13 cellular contexts compared by ENCODE assay signal in genomic region chr11:118406599-118407166, GRCh38. TPM values are rescaled to one million over a fixed set of nuclear protein-coding genes. Genes with fewer than 3 reads are reported as not detected.
DNase-seq lines count a peak whose midpoint lies in the region; ATAC-seq, FAIRE-seq and TF ChIP-seq lines count a peak whose summit lies in the region.
"Had no signal": no experiment of that assay in that cellular context is flagged by ENCODE, and none has a peak within 500 bp of the region (broad histone marks: within the 10 kb centered on the region; RNA-seq: fewer than 3 reads in every experiment).

No MANE protein-coding gene starts in this region.

- H3K79me2 ChIP-seq in fibroblast of lung (ENCODE audit: control insufficient read depth, insufficient read depth, low read length), result peaks cover 50% of the 10 kb centered on the region

- POLR2A ChIA-PET in A673 (lab: Charles Lee; ENCODE audit: low non-redundant PET), result no interaction called here

- TF ChIP-seq CTCF in A673 (conservative IDR thresholded peaks at IDR 0.05; ENCODE audit: low read depth, low read length) (no peak), fibroblast of lung (conservative IDR thresholded peaks at IDR 0.05 in 1 of 2, IDR thresholded peaks at IDR 0.05 in 1 of 2; ENCODE audit: low read depth in 1 of 2, low read length in 2 of 2) (no peak)

- peak; percentile 23 for DNase-seq in A673 (ENCODE audit: low spot score)
- no peak for DNase-seq in GM12891 (ENCODE audit: insufficient read length, low spot score)
- peak; percentile 1 for DNase-seq in NCI-H2227 treated with DMSO at 0.1 percent for 48 hours (lab: John Stamatoyannopoulos, UW)
- DNase-seq in fibroblast of lung (ENCODE audit: low read depth in 2 of 2), result peak; percentile 6 to 25
- no peak for DNase-seq in small intestine
- no peak for DNase-seq in UCSD-AML1 (lab: John Stamatoyannopoulos, UW; ENCODE audit: unreplicated experiment)
- DNase-seq in stimulated activated CD4-positive, alpha-beta T cell treated with anti-CD3 and anti-CD28 coated beads, Interleukin-1b, Interleukin-23, amount 100 ng/mL, for 48 hours, result no peak
- DNase-seq: activated B cell treated with CpG ODN at 0.5 μM for 24 hours, glutamatergic neuron, nephron progenitor cell, Peyer's patch had no signal

- no peak overlapping the region for H3K4me3 ChIP-seq in A673 (ENCODE audit: low read depth, low read length, poor library complexity, severe bottlenecking)
- no peak overlapping the region for H3K4me3 ChIP-seq in fibroblast of lung (replicated peaks in 1 of 4; ENCODE audit: control extremely low read depth in 1 of 4, insufficient read depth in 1 of 4, low read depth in 3 of 4, low read length in 4 of 4)
- H3K4me3 ChIP-seq in small intestine (ENCODE audit: low read depth in 1 of 2, low read length in 2 of 2), result no peak overlapping the region
- H3K4me3 ChIP-seq: breast epithelium, Peyer's patch had no signal

- TF ChIP-seq POLR2A in GM12891 (IDR thresholded peaks at IDR 0.05; ENCODE audit: low read depth, low read length), result no peak

- no peaks in the 10 kb centered on the region for H4K20me1 ChIP-seq in fibroblast of lung (ENCODE audit: control insufficient read depth, extremely low read depth, insufficient read depth, low read length)

- no peak overlapping the region for H3K4me2 ChIP-seq in fibroblast of lung (ENCODE audit: extremely low read depth, insufficient read depth, low read length)

- CTCF ChIA-PET in A673 (lab: Charles Lee), result no interaction called here

- peak; percentile 50 for FAIRE-seq in GM12891 (lab: Jason Lieb, UNC)
- no peak for FAIRE-seq in small intestine (lab: Jason Lieb, UNC)

- H3K36me3 ChIP-seq in A673 (ENCODE audit: insufficient read depth, low read length, poor library complexity, severe bottlenecking) (peaks cover 34% of the 10 kb centered on the region), fibroblast of lung (ENCODE audit: control insufficient read depth, insufficient read depth, low read length) (no peaks in the 10 kb centered on the region), small intestine (ENCODE audit: control insufficient read depth in 2 of 2, insufficient read depth in 2 of 2, low read length in 2 of 2) (peaks cover 6 to 9% of the 10 kb centered on the region in 2 donors)
- H3K36me3 ChIP-seq: breast epithelium had no signal

- H3K27me3 ChIP-seq in A673 (replicated peaks; ENCODE audit: insufficient read depth, low read depth, low read length, poor library complexity), result no peaks in the 10 kb centered on the region
- H3K27me3 ChIP-seq in fibroblast of lung (ENCODE audit: control insufficient read depth, insufficient read depth, low read length), result no peaks in the 10 kb centered on the region
- H3K27me3 ChIP-seq in small intestine (ENCODE audit: control insufficient read depth in 2 of 2, insufficient read depth in 2 of 2, low read length in 2 of 2), result no peaks in the 10 kb centered on the region
- H3K27me3 ChIP-seq: breast epithelium, Peyer's patch had no signal

- no TSS peak for BruUV-seq in A673 (replicated peaks; lab: Mats Ljungman, UMichigan)

- H3K9ac ChIP-seq in fibroblast of lung (ENCODE audit: insufficient read depth, low read length), result no peak overlapping the region

- ATAC-seq in HG02678 (IDR thresholded peaks at IDR 0.05; ENCODE audit: unreplicated experiment), result no peak

- H3K4me1 ChIP-seq in A673 (ENCODE audit: insufficient read depth, low read length, poor library complexity, severe bottlenecking) (peaks cover 13% of the 10 kb centered on the region), fibroblast of lung (ENCODE audit: control insufficient read depth, extremely low read depth, insufficient read depth, low read length) (peaks cover 3% of the 10 kb centered on the region), small intestine (ENCODE audit: control insufficient read depth in 2 of 2, insufficient read depth in 1 of 2, low read depth in 1 of 2, low read length in 1 of 2) (peaks cover 0 to 4% of the 10 kb centered on the region in 2 donors)

- no peak overlapping the region for H2AFZ ChIP-seq in fibroblast of lung (ENCODE audit: low read length)

- H3K27ac ChIP-seq in A673 (ENCODE audit: low read depth, low read length, poor library complexity, severe bottlenecking) (no peak overlapping the region), fibroblast of lung (ENCODE audit: insufficient read depth, low read length) (no peak overlapping the region), small intestine (ENCODE audit: low read depth in 1 of 2, low read length in 1 of 2) (no peak overlapping the region)
- H3K27ac ChIP-seq: breast epithelium, Peyer's patch had no signal

- WGBS in small intestine, 3 donors, result 62 to 81% (median 79%) methylated on average over 7 of the region's 7 CpGs

- no peaks in the 10 kb centered on the region for H3K9me3 ChIP-seq in A673 (ENCODE audit: low read depth, low read length, poor library complexity, severe bottlenecking)
- no peaks in the 10 kb centered on the region for H3K9me3 ChIP-seq in fibroblast of lung (ENCODE audit: control insufficient read depth, insufficient read depth, low read depth, low read length)
- no peaks in the 10 kb centered on the region for H3K9me3 ChIP-seq in small intestine (ENCODE audit: control insufficient read depth, low read depth)
- H3K9me3 ChIP-seq: breast epithelium, Peyer's patch had no signal

- intact Hi-C loops in A673 (cut with micrococcal nuclease; ENCODE audit: unreplicated experiment), result no loop called here

TF ChIP-seq in GM12891, 5 proteins besides CTCF, POLR2A, EP300 and RAD21:
- TF ChIP-seq POU2F2 (IDR thresholded peaks at IDR 0.05; ENCODE audit: low read depth, low read length) (no peak), PAX5 (IDR thresholded peaks at IDR 0.05; ENCODE audit: insufficient read depth, low read length, severe bottlenecking) (no peak), TAF1 (IDR thresholded peaks at IDR 0.05; ENCODE audit: low read depth, low read length) (no peak), SPI1 (IDR thresholded peaks at IDR 0.05; ENCODE audit: low read depth, low read length) (no peak), POLR2AphosphoS5 (IDR thresholded peaks at IDR 0.05; ENCODE audit: low read depth, low read length) (no peak)

RNA-seq across cellular contexts. Expression of gene ATP5MG, which starts 5.3 kb away (rescaled TPM):
- total RNA-seq in A673 (2021) (303 and 334 TPM in 2 replicates), fibroblast of lung (67.3 and 75.6 TPM in 2 replicates)
- polyA plus RNA-seq in GM12891 (2012; ENCODE audit: low read depth, missing spikeins), result 515 TPM
- polyA plus RNA-seq in fibroblast of lung (217 and 293 TPM in 2 replicates), small intestine (100 to 1,000 TPM; 234 to 332 (median 329) TPM)
- 370 and 456 TPM in 2 replicates for polyA plus RNA-seq in fibroblast of lung (2012)
- 50.1 and 85.5 TPM in 2 replicates for polyA minus RNA-seq in fibroblast of lung (ENCODE audit: low replicate concordance)

RNA-seq across cellular contexts. Expression of gene KMT2A, which starts 29.6 kb away (rescaled TPM):
- total RNA-seq in A673 (2021) (116 and 121 TPM in 2 replicates), fibroblast of lung (19.0 and 33.4 TPM in 2 replicates)
- polyA plus RNA-seq in GM12891 (2012; ENCODE audit: low read depth, missing spikeins), result 15.3 TPM
- polyA plus RNA-seq in fibroblast of lung (15.3 and 17.1 TPM in 2 replicates), small intestine (10 to 100 TPM in 1 of 3 donors, 1 to 10 TPM in 2; 7.3 to 11.4 (median 7.6) TPM)
- polyA plus RNA-seq in fibroblast of lung (2012), result 10.5 and 14.7 TPM in 2 replicates
- 76.4 and 107 TPM in 2 replicates for polyA minus RNA-seq in fibroblast of lung (ENCODE audit: low replicate concordance)

RNA-seq across cellular contexts. Expression of gene UBE4A, which starts 47.3 kb away (rescaled TPM):
- total RNA-seq in A673 (2021) (52.0 and 54.2 TPM in 2 replicates), fibroblast of lung (29.0 and 37.0 TPM in 2 replicates)
- polyA plus RNA-seq in GM12891 (2012; ENCODE audit: low read depth, missing spikeins), result 8.0 TPM
- polyA plus RNA-seq in fibroblast of lung (21.8 and 24.9 TPM in 2 replicates), small intestine (10 to 100 TPM; 11.3 to 14.8 (median 13.6) TPM)
- polyA plus RNA-seq in fibroblast of lung (2012), result 20.1 and 23.8 TPM in 2 replicates
- 45.2 and 56.6 TPM in 2 replicates for polyA minus RNA-seq in fibroblast of lung (ENCODE audit: low replicate concordance)

Comparison
In these comparisons a context has a peak if more than half of its experiments do, and no peak if none do; other contexts are left out.
1. DNase-seq: peak in A673 (single experiment), NCI-H2227 treated with DMSO at 0.1 percent for 48 hours (single experiment) and fibroblast of lung (2 of 2); none in GM12891 (single experiment), small intestine (single experiment), UCSD-AML1 (single experiment) and stimulated activated CD4-positive, alpha-beta T cell treated with anti-CD3 and anti-CD28 coated beads, Interleukin-1b, Interleukin-23, amount 100 ng/mL, for 48 hours (single experiment).